In genomic region chr11:126310229-126310991, GRCh38 we compare ENCODE assay signal across 8 cellular contexts. TPM values are rescaled to one million over a fixed set of nuclear protein-coding genes. Genes with fewer than 3 reads are reported as not detected.
DNase-seq lines count a peak whose midpoint lies in the region; ATAC-seq and TF ChIP-seq lines count a peak whose summit lies in the region.

No MANE protein-coding gene starts in this region.

- TF ChIP-seq CTCF in HL-60 (IDR thresholded peaks at IDR 0.05; ENCODE audit: insufficient read depth, low read length) (peak; percentile 97), PC-3 (conservative IDR thresholded peaks at IDR 0.05; ENCODE audit: low read depth, low read length) (peak; percentile 98), neural cell (IDR thresholded peaks at IDR 0.05; ENCODE audit: poor library complexity, severe bottlenecking) (peak; percentile 89), uterus (IDR thresholded peaks at IDR 0.05) (peak; percentile 84 to 88 (median 87))

- CTCF ChIA-PET in PC-3 (lab: Charles Lee), result interaction anchor here (0.5 to 1.6 kb wide), 7 partner anchors 11 to 170 kb away, joined by 3 to 25 read pairs (median 4); no protein-coding TSS in a partner anchor

- POLR2A ChIA-PET in PC-3 (lab: Charles Lee; ENCODE audit: unreplicated experiment), result no interaction called here

- H2AFZ ChIP-seq in PC-3 (ENCODE audit: low read length) (no peak overlapping the region), neural cell (ENCODE audit: low read depth, low read length) (no peak overlapping the region)

- no peak for TF ChIP-seq POLR2A in uterus (IDR thresholded peaks at IDR 0.05)

- H3K36me3 ChIP-seq in PC-3 (ENCODE audit: low read depth, low read length), result peaks cover 19% of the 10 kb centered on the region
- H3K36me3 ChIP-seq in neural cell (ENCODE audit: insufficient read depth, low read length), result no peaks in the 10 kb centered on the region
- H3K36me3 ChIP-seq in uterus, result no peaks in the 10 kb centered on the region

- peak; percentile 35 for ATAC-seq in GM18870 (IDR thresholded peaks at IDR 0.05; ENCODE audit: unreplicated experiment)
- ATAC-seq in PC-3, result peak; percentile 82

- H4K20me1 ChIP-seq in PC-3 (ENCODE audit: low read length), result no peaks in the 10 kb centered on the region
- H4K20me1 ChIP-seq in neural cell (ENCODE audit: insufficient read depth), result no peaks in the 10 kb centered on the region

- H3K9ac ChIP-seq in PC-3 (ENCODE audit: low read length) (0 out of 2 replicates have a peak overlapping the region, but pooled peaks have one; percentile 30), neural cell (ENCODE audit: low read length) (no peak overlapping the region)

- intact Hi-C loops in PC-3 (cut with micrococcal nuclease) (loop anchor here (1.0 to 5.0 kb wide), 7 partner anchors 42 to 1037 kb away; no protein-coding TSS in a partner anchor), uterus (cut with DNase I; ENCODE audit: low total_unique reads) (loop anchor here (1.0 to 10.0 kb wide), 2 partner anchors 104 to 171 kb away; no protein-coding TSS in a partner anchor)

- H3K27ac ChIP-seq in HL-60 (replicated peaks), result peak overlapping the region; percentile 81
- H3K27ac ChIP-seq in PC-3 (ENCODE audit: low read length), result peak overlapping the region; percentile 23
- no peak overlapping the region for H3K27ac ChIP-seq in neural cell (ENCODE audit: low read length)
- no peak overlapping the region for H3K27ac ChIP-seq in uterus

- no peak for TF ChIP-seq EP300 in neural cell (conservative IDR thresholded peaks at IDR 0.05; ENCODE audit: poor library complexity, severe bottlenecking)

- peak; percentile 87 for TF ChIP-seq RAD21 in neural cell (conservative IDR thresholded peaks at IDR 0.05)

- H3K4me2 ChIP-seq in PC-3 (ENCODE audit: low read length) (no peak overlapping the region), neural cell (ENCODE audit: low read length) (no peak overlapping the region)

- H3K27me3 ChIP-seq in HL-60 (ENCODE audit: insufficient read depth, poor library complexity, severe bottlenecking) (no peaks in the 10 kb centered on the region), PC-3 (ENCODE audit: low read length) (no peaks in the 10 kb centered on the region), neural cell (ENCODE audit: insufficient read depth, low read depth, low read length) (no peaks in the 10 kb centered on the region), uterus (no peaks in the 10 kb centered on the region)

- H3K4me3 ChIP-seq in HL-60 (replicated peaks; ENCODE audit: insufficient read depth, low read length), result no peak overlapping the region
- no peak overlapping the region for H3K4me3 ChIP-seq in PC-3 (ENCODE audit: low read length)
- H3K4me3 ChIP-seq in neural cell (ENCODE audit: low read length), result no peak overlapping the region
- H3K4me3 ChIP-seq in uterus, result no peak overlapping the region

- H3K79me2 ChIP-seq in PC-3 (ENCODE audit: low read length) (peaks cover 25% of the 10 kb centered on the region), neural cell (replicated peaks; ENCODE audit: insufficient read depth, low read length) (no peaks in the 10 kb centered on the region)

- DNase-seq in AML-193 (lab: John Stamatoyannopoulos, UW) (peak; percentile 55 to 64), HL-60 (ENCODE audit: low read depth in 1 of 2, low spot score in 1 of 2) (peak; percentile 65 to 85), PC-3 (peak; percentile 87), fibroblast of the conjunctiva (ENCODE audit: low read depth) (peak; percentile 51), uterus (peak; percentile 74 to 81)
- DNase-seq in activated T-helper 1 cell treated with anti-CD3 and anti-CD28 coated beads, Interleukin-2, amount 50 U/mL, for 16 hours (ENCODE audit: low read depth in 1 of 2, low spot score in 1 of 2), result peak; percentile 18 to 27

- no peaks in the 10 kb centered on the region for H3F3A ChIP-seq in PC-3 (ENCODE audit: low read length, unreplicated experiment)
- no peaks in the 10 kb centered on the region for H3F3A ChIP-seq in neural cell (ENCODE audit: insufficient read depth, low read length, poor library complexity, severe bottlenecking)

- H3K9me2 ChIP-seq in PC-3 (replicated peaks; ENCODE audit: low read length) (no peaks in the 10 kb centered on the region), neural cell (ENCODE audit: insufficient read depth, low read length) (no peaks in the 10 kb centered on the region)

- BruUV-seq in PC-3 (replicated peaks; lab: Mats Ljungman, UMichigan), result no TSS peak

- H3K9me3 ChIP-seq in PC-3 (ENCODE audit: low read length) (no peaks in the 10 kb centered on the region), neural cell (ENCODE audit: low read length) (no peaks in the 10 kb centered on the region), uterus (no peaks in the 10 kb centered on the region)

- peaks cover 29% of the 10 kb centered on the region for H3K4me1 ChIP-seq in PC-3 (ENCODE audit: insufficient read depth, low read length)
- no peaks in the 10 kb centered on the region for H3K4me1 ChIP-seq in uterus

TF ChIP-seq in neural cell, 6 proteins besides CTCF, POLR2A, EP300 and RAD21:
- TF ChIP-seq SMC3 (conservative IDR thresholded peaks at IDR 0.05; ENCODE audit: poor library complexity) (peak; percentile 83), EZH2 (IDR thresholded peaks at IDR 0.05; ENCODE audit: borderline replicate concordance, insufficient read depth, low read length, poor library complexity, severe bottlenecking) (no peak), TAF1 (IDR thresholded peaks at IDR 0.05; ENCODE audit: low read depth) (no peak)

RNA-seq across cellular contexts. Expression of gene DCPS, which starts 6.5 kb away (rescaled TPM):
- 52.6 and 55.1 TPM in 2 replicates for total RNA-seq in PC-3 (2014; rRNA removed)
- polyA plus RNA-seq in neural cell, result 3.7 and 6.4 TPM in 2 replicates
- polyA minus RNA-seq in neural cell, result 5.6 and 7.3 TPM in 2 replicates
- total RNA-seq in uterus, result 10 to 100 TPM in 3 of 4 donors, 1 to 10 TPM in 1; 6.4 to 19.7 (median 13.0) TPM

RNA-seq across cellular contexts. Expression of gene TIRAP, which starts 27.5 kb away (rescaled TPM):
- total RNA-seq in PC-3 (2014; rRNA removed) (8.4 and 12.1 TPM in 2 replicates), uterus (10 to 100 TPM in 1 of 4 donors, 1 to 10 TPM in 2, under 1 TPM in 1; 0.88 to 17.7 (median 5.0) TPM)
- polyA plus RNA-seq in neural cell, result 2.0 and 3.6 TPM in 2 replicates
- 2.4 and 2.7 TPM in 2 replicates for polyA minus RNA-seq in neural cell

RNA-seq across cellular contexts. Expression of gene FOXRED1, which starts 41.5 kb away (rescaled TPM):
- total RNA-seq in PC-3 (2014; rRNA removed), result 55.6 and 72.0 TPM in 2 replicates
- 68.3 and 77.3 TPM in 2 replicates for polyA plus RNA-seq in neural cell
- 27.0 and 28.0 TPM in 2 replicates for polyA minus RNA-seq in neural cell
- 10 to 100 TPM in 2 of 4 donors, 1 to 10 TPM in 1, under 1 TPM in 1; 0.29 to 29.1 (median 9.4) TPM for total RNA-seq in uterus

RNA-seq across cellular contexts. Expression of gene SRPRA, which starts 41.7 kb away (rescaled TPM):
- total RNA-seq in PC-3 (2014; rRNA removed), result 140 and 143 TPM in 2 replicates
- 24.9 TPM in 2 replicates for polyA plus RNA-seq in neural cell
- 23.4 and 31.1 TPM in 2 replicates for polyA minus RNA-seq in neural cell
- total RNA-seq in uterus, result 100 to 1,000 TPM in 1 of 4 donors, 10 to 100 TPM in 3; 34.6 to 129 (median 67.2) TPM

RNA-seq across cellular contexts. Expression of gene ST3GAL4, which starts 45.1 kb away (rescaled TPM):
- 126 and 148 TPM in 2 replicates for total RNA-seq in PC-3 (2014; rRNA removed)
- 46.1 TPM in 2 replicates for polyA plus RNA-seq in neural cell
- 21.9 and 26.3 TPM in 2 replicates for polyA minus RNA-seq in neural cell
- 10 to 100 TPM; 11.8 to 53.3 (median 34.8) TPM for total RNA-seq in uterus

Comparison
In these comparisons a context has a peak if more than half of its experiments do, and no peak if none do; other contexts are left out.
1. DNase-seq: peak in every context shown above with its lines; median percentile 87 in PC-3; 78 in uterus; 75 in HL-60; 60 in AML-193; 51 in fibroblast of the conjunctiva; 22 in activated T-helper 1 cell treated with anti-CD3 and anti-CD28 coated beads, Interleukin-2, amount 50 U/mL, for 16 hours.
2. H3K27ac ChIP-seq: peak in HL-60 (single experiment) and PC-3 (single experiment); none in neural cell (single experiment) and uterus (0 of 2).
3. Peak in every context shown above with its lines, with median percentiles within 50 percentile points of each other: CTCF ChIP-seq.